In the genomic region with DNA sequence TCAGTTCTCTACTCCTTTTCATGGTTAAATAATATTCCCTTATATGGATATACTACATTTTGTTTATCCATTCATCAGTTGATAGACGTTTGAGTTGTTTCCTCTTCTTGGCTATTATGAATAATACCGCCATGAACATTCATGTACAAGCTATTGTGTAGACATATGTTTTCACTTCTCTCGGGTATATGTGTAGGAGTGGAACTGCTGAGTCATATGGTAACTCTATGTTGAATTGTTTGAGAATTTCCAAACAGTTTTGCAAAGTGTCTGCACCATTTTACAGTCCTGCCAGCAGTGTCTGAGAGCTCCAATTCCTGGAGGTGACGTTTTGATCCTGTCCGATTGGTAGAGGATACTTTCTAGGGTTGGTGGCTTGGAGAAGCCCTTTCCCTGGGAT, we compare ENCODE assay signal across 14 cellular contexts. TPM values are rescaled to one million over a fixed set of nuclear protein-coding genes. Genes with fewer than 3 reads are reported as not detected.
DNase-seq lines count a peak whose midpoint lies in the region; ATAC-seq and TF ChIP-seq lines count a peak whose summit lies in the region.
"Had no signal": no experiment of that assay in that cellular context is flagged by ENCODE, and none has a peak within 500 bp of the region (broad histone marks: within the 10 kb centered on the region; RNA-seq: fewer than 3 reads in every experiment).

No MANE protein-coding gene starts in this region.

- H3K9me3 Mint-ChIP-seq in activated CD4-positive, alpha-beta T cell treated with anti-CD3 and anti-CD28 coated beads for 36 hours (ENCODE audit: low read depth) = no peaks in the 10 kb centered on the region
- no peaks in the 10 kb centered on the region for H3K9me3 Mint-ChIP-seq in activated CD4-positive, alpha-beta T cell treated with anti-CD3 and anti-CD28 coated beads, Interleukin-2, amount 10 ng/mL, durations not matched to agents 7 days and 5 days
- H3K9me3 Mint-ChIP-seq: naive thymus-derived CD8-positive, alpha-beta T cell had no signal

- POLR2A ChIA-PET in activated CD4-positive, alpha-beta T cell treated with anti-CD3 and anti-CD28 coated beads for 36 hours (lab: Charles Lee) = no interaction called here
- POLR2A ChIA-PET in activated CD4-positive, alpha-beta T cell treated with anti-CD3 and anti-CD28 coated beads, Interleukin-2, amount 10 ng/mL, durations not matched to agents 7 days and 5 days (lab: Charles Lee) = no interaction called here

- no peaks in the 10 kb centered on the region for H3K36me3 Mint-ChIP-seq in activated CD4-positive, alpha-beta T cell treated with anti-CD3 and anti-CD28 coated beads for 36 hours (ENCODE audit: low read depth)
- no peaks in the 10 kb centered on the region for H3K36me3 Mint-ChIP-seq in activated CD4-positive, alpha-beta T cell treated with anti-CD3 and anti-CD28 coated beads, Interleukin-2, amount 10 ng/mL, durations not matched to agents 7 days and 5 days (ENCODE audit: low read depth)
- H3K36me3 Mint-ChIP-seq: naive thymus-derived CD8-positive, alpha-beta T cell had no signal

- no peak overlapping the region for H3K27ac Mint-ChIP-seq in activated CD4-positive, alpha-beta T cell treated with anti-CD3 and anti-CD28 coated beads for 36 hours
- H3K27ac Mint-ChIP-seq in activated CD4-positive, alpha-beta T cell treated with anti-CD3 and anti-CD28 coated beads, Interleukin-2, amount 10 ng/mL, durations not matched to agents 7 days and 5 days = no peak overlapping the region
- H3K27ac Mint-ChIP-seq: naive thymus-derived CD8-positive, alpha-beta T cell had no signal

- no peak overlapping the region for H3K4me3 Mint-ChIP-seq in activated CD4-positive, alpha-beta T cell treated with anti-CD3 and anti-CD28 coated beads for 36 hours
- no peak overlapping the region for H3K4me3 Mint-ChIP-seq in activated CD4-positive, alpha-beta T cell treated with anti-CD3 and anti-CD28 coated beads, Interleukin-2, amount 10 ng/mL, durations not matched to agents 7 days and 5 days
- H3K4me3 Mint-ChIP-seq: naive thymus-derived CD8-positive, alpha-beta T cell had no signal

- peaks cover 6% of the 10 kb centered on the region for H3K4me1 Mint-ChIP-seq in activated CD4-positive, alpha-beta T cell treated with anti-CD3 and anti-CD28 coated beads for 36 hours
- no peaks in the 10 kb centered on the region for H3K4me1 Mint-ChIP-seq in activated CD4-positive, alpha-beta T cell treated with anti-CD3 and anti-CD28 coated beads, Interleukin-2, amount 10 ng/mL, durations not matched to agents 7 days and 5 days
- H3K4me1 Mint-ChIP-seq: naive thymus-derived CD8-positive, alpha-beta T cell had no signal

- intact Hi-C loops in activated CD4-positive, alpha-beta T cell treated with anti-CD3 and anti-CD28 coated beads for 36 hours (cut with DNase I, micrococcal nuclease) = loop anchor here in 1 of 2 experiments (1.0 kb wide), 1 partner anchor 20 kb away; no protein-coding TSS in a partner anchor

- H3K27me3 ChIP-seq in foreskin keratinocyte = no peaks in the 10 kb centered on the region

- peak; percentile 78 for ATAC-seq in activated CD4-positive, alpha-beta T cell treated with anti-CD3 and anti-CD28 coated beads for 36 hours
- ATAC-seq in HG02588 (IDR thresholded peaks at IDR 0.05; ENCODE audit: unreplicated experiment) (peak; percentile 81), GM21737 (IDR thresholded peaks at IDR 0.05; ENCODE audit: unreplicated experiment) (no peak), foreskin keratinocyte (no peak)
- ATAC-seq: naive thymus-derived CD8-positive, alpha-beta T cell had no signal

- CTCF ChIA-PET in activated CD4-positive, alpha-beta T cell treated with anti-CD3 and anti-CD28 coated beads for 36 hours (lab: Charles Lee) = interaction anchor here (0.6 to 1.9 kb wide), 5 partner anchors 10 to 719 kb away, joined by 3 to 5 read pairs (median 4); no protein-coding TSS in a partner anchor
- CTCF ChIA-PET in activated CD4-positive, alpha-beta T cell treated with anti-CD3 and anti-CD28 coated beads, Interleukin-2, amount 10 ng/mL, durations not matched to agents 7 days and 5 days (lab: Charles Lee) = interaction anchor here (1.2 to 1.4 kb wide), 2 partner anchors 10 to 15 kb away, joined by 3 read pairs; no protein-coding TSS in a partner anchor

- TF ChIP-seq CTCF in foreskin keratinocyte (conservative IDR thresholded peaks at IDR 0.05) = no peak

- peaks cover 16% of the 10 kb centered on the region for H3K27me3 Mint-ChIP-seq in activated CD4-positive, alpha-beta T cell treated with anti-CD3 and anti-CD28 coated beads for 36 hours
- H3K27me3 Mint-ChIP-seq in activated CD4-positive, alpha-beta T cell treated with anti-CD3 and anti-CD28 coated beads, Interleukin-2, amount 10 ng/mL, durations not matched to agents 7 days and 5 days = peaks cover 2% of the 10 kb centered on the region

- H3K27ac ChIP-seq in foreskin keratinocyte = no peak overlapping the region
- H3K27ac ChIP-seq: adrenal gland had no signal

- DNase-seq in activated CD4-positive, alpha-beta T cell treated with anti-CD3 and anti-CD28 coated beads for 36 hours = no peak
- no peak for DNase-seq in activated CD4-positive, alpha-beta T cell treated with anti-CD3 and anti-CD28 coated beads, Interleukin-2, amount 10 ng/mL, durations not matched to agents 7 days and 5 days
- peak; percentile 5 for DNase-seq in NCI-H226
- DNase-seq in iris pigment epithelial cell (ENCODE audit: low read depth) = peak; percentile 56
- DNase-seq in GDM1 (lab: John Stamatoyannopoulos, UW) = no peak
- DNase-seq in foreskin keratinocyte = no peak
- DNase-seq: activated CD4-positive, alpha-beta T cell treated with anti-CD3 and anti-CD28 coated beads, Interleukin-2, amount 50 U/mL, for 1 hour; adrenal gland; EL; MM.1S; naive thymus-derived CD8-positive, alpha-beta T cell; NCI-H69 had no signal

- H3K4me1 ChIP-seq in foreskin keratinocyte = no peaks in the 10 kb centered on the region
- H3K4me1 ChIP-seq: adrenal gland had no signal

RNA-seq across cellular contexts. Expression of a gene that starts 23.6 kb away (rescaled TPM):
- total RNA-seq in activated CD4-positive, alpha-beta T cell treated with anti-CD3 and anti-CD28 coated beads for 36 hours = under 1 TPM in 1 of 2 experiments, not detected in 1; 0.18 TPM
- not detected for total RNA-seq in activated CD4-positive, alpha-beta T cell treated with anti-CD3 and anti-CD28 coated beads, Interleukin-2, amount 10 ng/mL, durations not matched to agents 7 days and 5 days
- total RNA-seq in foreskin keratinocyte = 4.0 and 5.1 TPM in 2 replicates
- 4.9 and 6.0 TPM in 2 replicates for polyA plus RNA-seq in foreskin keratinocyte
- total RNA-seq: adrenal gland; naive thymus-derived CD8-positive, alpha-beta T cell had no signal
- polyA plus RNA-seq: adrenal gland; naive thymus-derived CD8-positive, alpha-beta T cell had no signal

Comparison
In these comparisons a context has a peak if more than half of its experiments do, and no peak if none do; other contexts are left out.
1. ATAC-seq: peak in activated CD4-positive, alpha-beta T cell treated with anti-CD3 and anti-CD28 coated beads for 36 hours (single experiment) and HG02588 (single experiment); none in GM21737 (single experiment) and foreskin keratinocyte (single experiment).
2. DNase-seq: peak in NCI-H226 (single experiment) and iris pigment epithelial cell (single experiment); none in activated CD4-positive, alpha-beta T cell treated with anti-CD3 and anti-CD28 coated beads for 36 hours (single experiment), activated CD4-positive, alpha-beta T cell treated with anti-CD3 and anti-CD28 coated beads, Interleukin-2, amount 10 ng/mL, durations not matched to agents 7 days and 5 days (single experiment), GDM1 (single experiment) and foreskin keratinocyte (0 of 2).